Comparison of ENCODE assay signal across 8 cellular contexts in the genomic region with DNA sequence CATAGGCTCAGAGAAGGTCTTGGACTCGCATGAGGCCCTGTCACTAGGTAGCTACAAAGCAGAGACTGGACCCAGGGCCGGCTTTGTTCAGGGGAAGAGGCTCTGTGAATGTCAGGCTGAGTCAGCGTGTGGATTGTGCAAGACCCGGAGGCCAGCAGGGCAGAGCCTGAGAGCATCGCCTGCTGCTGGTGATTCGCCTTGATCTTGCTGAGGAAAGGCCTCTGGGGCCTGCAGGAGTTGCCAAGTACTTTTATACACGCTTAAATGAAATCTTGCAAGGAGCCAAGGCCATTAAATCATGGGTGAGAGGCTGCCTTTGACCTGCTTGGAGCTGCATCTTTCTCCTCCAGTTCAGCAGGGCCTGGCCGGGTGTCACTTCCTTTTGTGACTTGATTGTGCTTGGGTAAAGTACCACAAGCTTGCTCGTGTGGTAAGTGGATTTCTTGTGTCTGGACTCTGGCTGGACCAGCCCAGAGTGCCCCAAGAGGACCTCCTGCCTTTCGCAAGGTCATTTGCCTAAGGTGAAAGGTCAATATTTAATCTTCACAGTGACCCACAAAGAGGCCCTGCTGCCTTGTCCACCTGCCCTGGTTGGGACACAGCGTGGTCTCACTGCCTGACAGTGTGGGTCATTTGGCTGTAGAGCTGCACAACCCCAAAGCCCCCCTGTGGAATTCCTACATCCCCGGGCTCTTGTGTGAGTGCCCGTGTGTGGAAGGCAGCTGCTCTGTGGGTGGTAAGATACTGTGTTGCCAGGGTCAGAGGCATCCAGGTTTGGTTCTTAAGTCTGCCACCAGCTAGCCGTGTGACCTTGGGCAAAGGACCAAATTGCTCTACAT. TPM values are rescaled to one million over a fixed set of nuclear protein-coding genes. Genes with fewer than 3 reads are reported as not detected.
DNase-seq lines count a peak whose midpoint lies in the region; ATAC-seq and TF ChIP-seq lines count a peak whose summit lies in the region.

No MANE protein-coding gene starts in this region.

- H3K36me3 Mint-ChIP-seq in T-helper 1 cell treated with Interleukin-12 subunit alpha and Interleukin-12 subunit beta and Interleukin-4 antibody, amounts not matched to agents 30 μg/mL and 1 μg/mL, for 36 hours (ENCODE audit: low read depth) = peaks cover 48% of the 10 kb centered on the region

- peaks cover 63 to 82% of the 10 kb centered on the region in 2 donors for H3K4me1 ChIP-seq in gastrocnemius medialis

- in situ Hi-C loops in gastrocnemius medialis (cut with MboI; ENCODE audit: low sequenced_read_pairs in 4 of 4) = loop anchor here in 1 of 4 donors (5.0 kb wide), 1 partner anchor 42 kb away; no protein-coding TSS in a partner anchor

- H3K9me3 ChIP-seq in gastrocnemius medialis = no peaks in the 10 kb centered on the region

- H3K27ac Mint-ChIP-seq in T-helper 1 cell treated with Interleukin-12 subunit alpha and Interleukin-12 subunit beta and Interleukin-4 antibody, amounts not matched to agents 30 μg/mL and 1 μg/mL, for 36 hours = peak overlapping the region; percentile 91

- H3K9me3 Mint-ChIP-seq in T-helper 1 cell treated with Interleukin-12 subunit alpha and Interleukin-12 subunit beta and Interleukin-4 antibody, amounts not matched to agents 30 μg/mL and 1 μg/mL, for 36 hours = peaks cover 9% of the 10 kb centered on the region

- no peaks in the 10 kb centered on the region for H3K36me3 ChIP-seq in gastrocnemius medialis

- intact Hi-C loops in gastrocnemius medialis (cut with DNase I; ENCODE audit: low total_unique reads) = no loop called here

- H3K27me3 ChIP-seq in gastrocnemius medialis = no peaks in the 10 kb centered on the region

- H3K27ac ChIP-seq in gastrocnemius medialis = peak overlapping the region; percentile 74 to 84 (median 80)

- TF ChIP-seq POLR2A in gastrocnemius medialis (IDR thresholded peaks at IDR 0.05) = no peak

- DNase-seq in activated effector memory CD4-positive, alpha-beta T cell treated with anti-CD3 and anti-CD28 coated beads, Interleukin-2, amount 50 U/mL, for 16 hours = peak; percentile 84
- no peak for DNase-seq in activated effector memory CD4-positive, alpha-beta T cell treated with Interleukin-2 at 50 U/mL for 16 hours
- DNase-seq in astrocyte of the hippocampus (ENCODE audit: low read depth, low spot score) = peak; percentile 94
- peak in 37 of 51 donors; percentile 12 to 87 (median 43) for DNase-seq in hypothalamus (lab: John Stamatoyannopoulos, UW)
- DNase-seq in gastrocnemius medialis = peak; percentile 85 to 92
- DNase-seq in superior temporal gyrus (ENCODE audit: extremely low spot score) = no peak

- peaks cover 89% of the 10 kb centered on the region for H3K4me1 Mint-ChIP-seq in T-helper 1 cell treated with Interleukin-12 subunit alpha and Interleukin-12 subunit beta and Interleukin-4 antibody, amounts not matched to agents 30 μg/mL and 1 μg/mL, for 36 hours (ENCODE audit: low read depth)

- peak overlapping the region; percentile 70 for H3K4me3 Mint-ChIP-seq in T-helper 1 cell treated with Interleukin-12 subunit alpha and Interleukin-12 subunit beta and Interleukin-4 antibody, amounts not matched to agents 30 μg/mL and 1 μg/mL, for 36 hours

- no peak overlapping the region for H3K4me3 ChIP-seq in gastrocnemius medialis

- ATAC-seq in gastrocnemius medialis (peak; percentile 91 to 94), GM21825 (IDR thresholded peaks at IDR 0.05; ENCODE audit: unreplicated experiment) (no peak)

- peak in 1 of 5 experiments; percentile 11 for TF ChIP-seq CTCF in gastrocnemius medialis (IDR thresholded peaks at IDR 0.05 in 4 of 5, conservative IDR thresholded peaks at IDR 0.05 in 1 of 5)

- no peaks in the 10 kb centered on the region for H3K27me3 Mint-ChIP-seq in T-helper 1 cell treated with Interleukin-12 subunit alpha and Interleukin-12 subunit beta and Interleukin-4 antibody, amounts not matched to agents 30 μg/mL and 1 μg/mL, for 36 hours (ENCODE audit: low read depth)

RNA-seq across cellular contexts. Expression of a gene that starts 38.6 kb away (rescaled TPM):
- total RNA-seq in gastrocnemius medialis = not detected

RNA-seq across cellular contexts. Expression of a gene that starts 44.9 kb away (rescaled TPM):
- 10 to 100 TPM; 22.6 to 29.3 (median 26.9) TPM for total RNA-seq in gastrocnemius medialis

Comparison
In these comparisons a context has a peak if more than half of its experiments do, and no peak if none do; other contexts are left out.
1. DNase-seq: peak in activated effector memory CD4-positive, alpha-beta T cell treated with anti-CD3 and anti-CD28 coated beads, Interleukin-2, amount 50 U/mL, for 16 hours (single experiment), astrocyte of the hippocampus (single experiment), hypothalamus (37 of 51) and gastrocnemius medialis (2 of 2); none in activated effector memory CD4-positive, alpha-beta T cell treated with Interleukin-2 at 50 U/mL for 16 hours (single experiment) and superior temporal gyrus (single experiment).